1 cellular context compared by ENCODE assay signal in genomic region chr1:67207398-67207797, GRCh38.
A peak's percentile ranks its signal among the peaks of the same experiment; 100 is the strongest.
TF ChIP-seq lines count a peak whose summit lies in the region.

No MANE protein-coding gene starts in this region.

TF ChIP-seq in K562, 482 proteins besides CTCF, POLR2A, EP300 and RAD21 (continued from another document):
- TF ChIP-seq MNT (conservative IDR thresholded peaks at IDR 0.05), result peak; percentile 51 to 65; a peak in 3 of 4 replicates
- TF ChIP-seq L3MBTL2 (IDR thresholded peaks at IDR 0.05), result peak; percentile 43; the same call in 1 of the 2 replicates
- peak; percentile 93 for TF ChIP-seq POLR2B (IDR thresholded peaks at IDR 0.05; ENCODE audit: low read depth, partially characterized antibody)
- peak; percentile 9; the same call in 1 of the 2 replicates for TF ChIP-seq MAFF (IDR thresholded peaks at IDR 0.05; ENCODE audit: low read length)
- TF ChIP-seq RBFOX2 (IDR thresholded peaks at IDR 0.05; ENCODE audit: low read depth, low read length), result peak; percentile 44; the same call in 1 of the 2 replicates
